9 cellular contexts compared by ENCODE assay signal in the genomic region with DNA sequence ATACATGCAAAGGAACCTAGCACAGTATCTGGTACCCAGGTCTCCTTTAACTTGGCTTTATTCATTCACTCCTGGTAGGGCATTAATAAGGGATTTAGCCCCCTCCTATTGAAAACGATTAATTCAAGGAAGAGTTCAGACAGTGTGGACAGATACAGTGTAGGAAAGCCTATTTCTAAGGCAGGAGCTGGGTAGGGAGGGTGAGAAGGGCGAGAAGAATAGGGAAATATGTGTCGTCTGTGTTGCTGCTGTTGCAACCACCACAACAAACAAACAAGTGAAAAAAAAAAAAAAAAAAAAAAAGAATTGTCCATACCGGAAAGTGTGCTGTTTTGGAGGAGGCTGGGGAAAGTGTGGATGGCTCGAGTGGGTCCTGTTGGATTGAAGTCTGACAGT. TPM values are rescaled to one million over a fixed set of nuclear protein-coding genes. Genes with fewer than 3 reads are reported as not detected.
DNase-seq lines count a peak whose midpoint lies in the region; ATAC-seq and TF ChIP-seq lines count a peak whose summit lies in the region.
"Not testable (repeated sequence)": the region's sequence is repeated elsewhere in the genome, so short reads cannot be mapped to it uniquely, and the experiment has no call there.
"Had no signal": no experiment of that assay in that cellular context is flagged by ENCODE, and none has a peak within 500 bp of the region (broad histone marks: within the 10 kb centered on the region; RNA-seq: fewer than 3 reads in every experiment).

No MANE protein-coding gene starts in this region.

- TF ChIP-seq POLR2A in esophagus muscularis mucosa (IDR thresholded peaks at IDR 0.05; ENCODE audit: low read depth); vagina (IDR thresholded peaks at IDR 0.05): not testable (repeated sequence)

- H3K4me2 ChIP-seq in hepatocyte = peak overlapping the region; percentile 81
- H3K4me2 ChIP-seq in smooth muscle cell = peak overlapping the region; percentile 88

- not testable (repeated sequence) for H3K27ac Mint-ChIP-seq in activated CD4-positive, alpha-beta T cell treated with anti-CD3 and anti-CD28 coated beads for 36 hours; nephron progenitor cell

- POLR2A ChIA-PET in activated CD4-positive, alpha-beta T cell treated with anti-CD3 and anti-CD28 coated beads for 36 hours (lab: Charles Lee) = not testable (repeated sequence)

- peak overlapping the region; percentile 36 for H3K4me3 Mint-ChIP-seq in activated CD4-positive, alpha-beta T cell treated with anti-CD3 and anti-CD28 coated beads for 36 hours
- peak overlapping the region; percentile 84 for H3K4me3 Mint-ChIP-seq in nephron progenitor cell

- TF ChIP-seq EP300 in esophagus muscularis mucosa (IDR thresholded peaks at IDR 0.05) = not testable (repeated sequence)

- CTCF ChIA-PET in activated CD4-positive, alpha-beta T cell treated with anti-CD3 and anti-CD28 coated beads for 36 hours (lab: Charles Lee) = not testable (repeated sequence)

- H3K27ac ChIP-seq in esophagus muscularis mucosa (replicated peaks in 1 of 4) (peak overlapping the region; percentile 92 to 98 (median 96)), hepatocyte (peak overlapping the region; percentile 77), vagina (peak overlapping the region; percentile 80)
- not testable (repeated sequence) for H3K27ac ChIP-seq in smooth muscle cell (ENCODE audit: low read depth)

- intact Hi-C loops in activated CD4-positive, alpha-beta T cell treated with anti-CD3 and anti-CD28 coated beads for 36 hours (cut with DNase I, micrococcal nuclease) = loop anchor here in 1 of 2 experiments (10.0 kb wide), 1 partner anchor 209 kb away; no protein-coding TSS in a partner anchor
- intact Hi-C loops in esophagus muscularis mucosa (cut with DNase I); vagina (cut with DNase I): not testable (repeated sequence)

- WGBS in esophagus muscularis mucosa = 2% methylated on average over 5 of the region's 5 CpGs
- WGBS in hepatocyte (ENCODE audit: low lambda C conversion rate, missing lambda C conversion rate) = 16% methylated on average over 5 of the region's 5 CpGs
- 21% methylated on average over 5 of the region's 5 CpGs for WGBS in smooth muscle cell (ENCODE audit: low lambda C conversion rate)

- not testable (repeated sequence) for H4K20me1 ChIP-seq in hepatocyte (ENCODE audit: insufficient read depth, poor library complexity, severe bottlenecking); smooth muscle cell (ENCODE audit: low read depth)

- not testable (repeated sequence) for H3K9me2 ChIP-seq in hepatocyte (replicated peaks; ENCODE audit: insufficient read depth)

- not testable (repeated sequence) for H3K9me3 Mint-ChIP-seq in activated CD4-positive, alpha-beta T cell treated with anti-CD3 and anti-CD28 coated beads for 36 hours (ENCODE audit: low read depth); nephron progenitor cell

- not testable (repeated sequence) for H3K9me3 ChIP-seq in adipocyte (ENCODE audit: control insufficient read depth, low read length); esophagus muscularis mucosa; hepatocyte (ENCODE audit: low read depth); smooth muscle cell (replicated peaks; ENCODE audit: low read depth); vagina

- not testable (repeated sequence) for H3K36me3 Mint-ChIP-seq in activated CD4-positive, alpha-beta T cell treated with anti-CD3 and anti-CD28 coated beads for 36 hours (ENCODE audit: low read depth); nephron progenitor cell (ENCODE audit: low read depth)

- H3K4me1 ChIP-seq in adipocyte (ENCODE audit: control insufficient read depth, insufficient read depth, low read length); hepatocyte (ENCODE audit: insufficient read depth); smooth muscle cell (ENCODE audit: low read depth); vagina: not testable (repeated sequence)
- peaks cover 0 to 17% (median 6%) of the 10 kb centered on the region in 4 donors for H3K4me1 ChIP-seq in esophagus muscularis mucosa

- TF ChIP-seq CTCF in GM20000 (IDR thresholded peaks at IDR 0.05; ENCODE audit: extremely low read depth, missing control alignments); esophagus muscularis mucosa (IDR thresholded peaks at IDR 0.05); hepatocyte (IDR thresholded peaks at IDR 0.05; ENCODE audit: poor library complexity); nephron progenitor cell (IDR thresholded peaks at IDR 0.05); smooth muscle cell (IDR thresholded peaks at IDR 0.05; ENCODE audit: borderline replicate concordance, insufficient read depth, poor library complexity, severe bottlenecking); vagina (IDR thresholded peaks at IDR 0.05): not testable (repeated sequence)

- not testable (repeated sequence) for H3F3A ChIP-seq in smooth muscle cell (ENCODE audit: low read depth)

- not testable (repeated sequence) for H2AFZ ChIP-seq in hepatocyte; smooth muscle cell (ENCODE audit: low read depth)

- not testable (repeated sequence) for H3K27me3 ChIP-seq in adipocyte (replicated peaks; ENCODE audit: control insufficient read depth, insufficient read depth, low read length); esophagus muscularis mucosa; hepatocyte; smooth muscle cell (ENCODE audit: low read depth); vagina

- H3K27me3 Mint-ChIP-seq in activated CD4-positive, alpha-beta T cell treated with anti-CD3 and anti-CD28 coated beads for 36 hours = peaks cover 14% of the 10 kb centered on the region
- H3K27me3 Mint-ChIP-seq in nephron progenitor cell (ENCODE audit: low read depth, poor library complexity) = peaks cover 56% of the 10 kb centered on the region

- H3K4me1 Mint-ChIP-seq in activated CD4-positive, alpha-beta T cell treated with anti-CD3 and anti-CD28 coated beads for 36 hours = not testable (repeated sequence)
- peaks cover 11% of the 10 kb centered on the region for H3K4me1 Mint-ChIP-seq in nephron progenitor cell

- H3K4me3 ChIP-seq in adipocyte (ENCODE audit: low read length) (peak overlapping the region; percentile 77), esophagus muscularis mucosa (peak overlapping the region; percentile 72 to 92 (median 83)), smooth muscle cell (peak overlapping the region; percentile 90), vagina (peak overlapping the region; percentile 62 to 63)
- not testable (repeated sequence) for H3K4me3 ChIP-seq in hepatocyte

- not testable (repeated sequence) for H3K9ac ChIP-seq in adipocyte (ENCODE audit: low read length)
- peak overlapping the region; percentile 51 for H3K9ac ChIP-seq in smooth muscle cell (ENCODE audit: low read depth)

- H3K79me2 ChIP-seq in hepatocyte; smooth muscle cell (ENCODE audit: low read depth): not testable (repeated sequence)

- DNase-seq in GM20000 (ENCODE audit: low spot score) = peak; percentile 2
- not testable (repeated sequence) for DNase-seq in activated CD4-positive, alpha-beta T cell treated with anti-CD3 and anti-CD28 coated beads for 36 hours; adipocyte (ENCODE audit: low read depth); esophagus muscularis mucosa (ENCODE audit: extremely low spot score); hepatocyte (ENCODE audit: low spot score); nephron progenitor cell; smooth muscle cell (lab: John Stamatoyannopoulos, UW; ENCODE audit: unreplicated experiment); vagina (ENCODE audit: extremely low spot score in 2 of 2)

- not testable (repeated sequence) for ATAC-seq in activated CD4-positive, alpha-beta T cell treated with anti-CD3 and anti-CD28 coated beads for 36 hours

- not testable (repeated sequence) for H3K36me3 ChIP-seq in adipocyte (ENCODE audit: control insufficient read depth, insufficient read depth, low read length, severe bottlenecking); esophagus muscularis mucosa; hepatocyte (replicated peaks; ENCODE audit: insufficient read depth, low read depth); smooth muscle cell (ENCODE audit: low read depth); vagina

RNA-seq across cellular contexts. Expression of a gene that starts 0.4 kb away (rescaled TPM):
- not detected for total RNA-seq in activated CD4-positive, alpha-beta T cell treated with anti-CD3 and anti-CD28 coated beads for 36 hours
- 100 to 1,000 TPM; 573 to 742 (median 607) TPM for total RNA-seq in esophagus muscularis mucosa
- total RNA-seq in hepatocyte = 35.2 and 38.8 TPM in 2 replicates
- polyA plus RNA-seq in hepatocyte = 2.5 and 4.0 TPM in 2 replicates
- 3.0 and 5.6 TPM in 2 replicates for total RNA-seq in smooth muscle cell
- polyA plus RNA-seq in smooth muscle cell = 0.77 and 1.8 TPM in 2 replicates
- total RNA-seq in vagina = 102 TPM

RNA-seq across cellular contexts. Expression of a gene that starts 53.3 kb away (rescaled TPM):
- total RNA-seq in activated CD4-positive, alpha-beta T cell treated with anti-CD3 and anti-CD28 coated beads for 36 hours = not detected
- total RNA-seq in esophagus muscularis mucosa (not detected), hepatocyte (0.12 TPM in 1 of 2 replicates, not detected in the other), smooth muscle cell (0.18 TPM in 1 of 2 replicates, not detected in the other), vagina (0.49 TPM)
- polyA plus RNA-seq in hepatocyte (not detected in 2 replicates), smooth muscle cell (not detected in 2 replicates)
- total RNA-seq: kidney had no signal
